In genomic region chr17:60468371-60468770, GRCh38 we compare ENCODE assay signal across 20 cellular contexts. TPM values are rescaled to one million over a fixed set of nuclear protein-coding genes. Genes with fewer than 3 reads are reported as not detected.
A peak's percentile ranks its signal among the peaks of the same experiment; 100 is the strongest.
DNase-seq lines count a peak whose midpoint lies in the region; ATAC-seq and TF ChIP-seq lines count a peak whose summit lies in the region.
"Had no signal": no experiment of that assay in that cellular context is flagged by ENCODE, and none has a peak within 500 bp of the region (broad histone marks: within the 10 kb centered on the region; RNA-seq: fewer than 3 reads in every experiment).

No MANE protein-coding gene starts in this region.

- H3K4me1 Mint-ChIP-seq in nephron, result peaks cover 30% of the 10 kb centered on the region
- H3K4me1 Mint-ChIP-seq: B cell had no signal

- no peaks in the 10 kb centered on the region for H3K27me3 Mint-ChIP-seq in nephron (ENCODE audit: low read depth)
- H3K27me3 Mint-ChIP-seq: B cell, naive B cell had no signal

- no peak for ATAC-seq in GM19397 (IDR thresholded peaks at IDR 0.05; ENCODE audit: unreplicated experiment)

- H3K9me3 Mint-ChIP-seq in nephron, result peaks cover 9% of the 10 kb centered on the region
- H3K9me3 Mint-ChIP-seq: naive B cell had no signal

- no peak for TF ChIP-seq CTCF in nephron (IDR thresholded peaks at IDR 0.05; ENCODE audit: unreplicated experiment in 3 of 3)

- DNase-seq in DMS 273 (lab: John Stamatoyannopoulos, UW; ENCODE audit: unreplicated experiment), result peak; percentile 86
- DNase-seq in NCI-H446 treated with DMSO at 0.1 percent for 48 hours (lab: John Stamatoyannopoulos, UW), result peak; percentile 87
- DNase-seq in dermis blood vessel endothelial cell, result peak; percentile 81
- DNase-seq in NOMO-1 treated with dmso at 0.1 percent for 144 hours (lab: John Stamatoyannopoulos, UW; ENCODE audit: unreplicated experiment), result no peak
- DNase-seq in pons (ENCODE audit: low spot score), result no peak
- DNase-seq in occipital lobe (lab: John Stamatoyannopoulos, UW), result no peak
- DNase-seq: adrenal gland; cortex of kidney; esophagus squamous epithelium; MG63; naive B cell; retina; SJCRH30; stimulated activated CD8-positive, alpha-beta memory T cell treated with anti-CD3 and anti-CD28 coated beads, Interleukin-4, amount 100 ng/mL, for 48 hours; transverse colon had no signal

- H3K36me3 Mint-ChIP-seq in nephron (ENCODE audit: low read depth), result peaks cover 70% of the 10 kb centered on the region

- H3K4me3 Mint-ChIP-seq in nephron, result no peak overlapping the region
- H3K4me3 Mint-ChIP-seq: B cell, naive B cell had no signal

- H3K27ac Mint-ChIP-seq in nephron, result peak overlapping the region in 2 of 3 experiments; percentile 94 to 98
- H3K27ac Mint-ChIP-seq: B cell had no signal

RNA-seq across cellular contexts. Expression of gene CHCT1, which starts 46.1 kb away (rescaled TPM):
- not detected in 2 replicates for total RNA-seq in dermis blood vessel endothelial cell
- total RNA-seq in occipital lobe, result not detected
- total RNA-seq: B cell, esophagus squamous epithelium, HT1080, liver, SJCRH30, transverse colon had no signal

RNA-seq across cellular contexts. Expression of gene APPBP2, which starts 57.7 kb away (rescaled TPM):
- total RNA-seq in dermis blood vessel endothelial cell, result 42.0 and 57.4 TPM in 2 replicates
- 80.5 TPM for total RNA-seq in occipital lobe

Comparison
In these comparisons a context has a peak if more than half of its experiments do, and no peak if none do; other contexts are left out.
1. DNase-seq: peak in DMS 273 (single experiment), NCI-H446 treated with DMSO at 0.1 percent for 48 hours (single experiment) and dermis blood vessel endothelial cell (single experiment); none in NOMO-1 treated with dmso at 0.1 percent for 144 hours (single experiment), pons (single experiment) and occipital lobe (single experiment).